20 cellular contexts compared by ENCODE assay signal in genomic region chr4:175386776-175387507, GRCh38.
DNase-seq lines count a peak whose midpoint lies in the region; ATAC-seq and TF ChIP-seq lines count a peak whose summit lies in the region.
"Had no signal": no experiment of that assay in that cellular context is flagged by ENCODE, and none has a peak within 500 bp of the region (broad histone marks: within the 10 kb centered on the region; RNA-seq: fewer than 3 reads in every experiment).

No MANE protein-coding gene starts in this region.

- H3K4me3 ChIP-seq in hepatocyte (no peak overlapping the region), body of pancreas (no peak overlapping the region)
- H3K4me3 ChIP-seq: transverse colon had no signal

- no peak overlapping the region for H3K27ac ChIP-seq in hepatocyte
- no peak overlapping the region for H3K27ac ChIP-seq in body of pancreas
- H3K27ac ChIP-seq: foreskin keratinocyte, transverse colon, VCaP had no signal

- no peaks in the 10 kb centered on the region for H3K79me2 ChIP-seq in hepatocyte

- H3K4me1 ChIP-seq in hepatocyte (ENCODE audit: insufficient read depth), result no peaks in the 10 kb centered on the region
- no peaks in the 10 kb centered on the region for H3K4me1 ChIP-seq in body of pancreas
- H3K4me1 ChIP-seq: foreskin keratinocyte, transverse colon had no signal

- H3K4me2 ChIP-seq in hepatocyte, result no peak overlapping the region

- no peaks in the 10 kb centered on the region for H3K27me3 ChIP-seq in hepatocyte
- no peaks in the 10 kb centered on the region for H3K27me3 ChIP-seq in body of pancreas
- H3K27me3 ChIP-seq: foreskin keratinocyte, transverse colon had no signal

- H3K36me3 ChIP-seq in hepatocyte (replicated peaks; ENCODE audit: insufficient read depth, low read depth), result no peaks in the 10 kb centered on the region
- no peaks in the 10 kb centered on the region for H3K36me3 ChIP-seq in body of pancreas (replicated peaks in 1 of 2; ENCODE audit: insufficient read depth in 1 of 2, low read depth in 2 of 2)
- H3K36me3 ChIP-seq: transverse colon had no signal

- H3K9me3 ChIP-seq in hepatocyte (ENCODE audit: low read depth) (no peaks in the 10 kb centered on the region), body of pancreas (no peaks in the 10 kb centered on the region)
- H3K9me3 ChIP-seq: transverse colon had no signal

- peak; percentile 0 for DNase-seq in NCI-H2171 (lab: John Stamatoyannopoulos, UW)
- no peak for DNase-seq in NCI-H2171 treated with DMSO at 0.1 percent for 48 hours (lab: John Stamatoyannopoulos, UW)
- DNase-seq in NCI-H82 treated with DMSO at 0.1 percent for 48 hours (lab: John Stamatoyannopoulos, UW; ENCODE audit: unreplicated experiment), result peak; percentile 69
- DNase-seq in hepatocyte (ENCODE audit: low spot score), result peak; percentile 11
- no peak for DNase-seq in stimulated activated CD4-positive, alpha-beta T cell treated with anti-CD3 and anti-CD28 coated beads, Interleukin-4, amount 100 ng/mL, for 1 hour
- no peak for DNase-seq in body of pancreas
- no peak for DNase-seq in GF-D8 (lab: John Stamatoyannopoulos, UW)
- DNase-seq: activated CD8-positive, alpha-beta T cell treated with anti-CD3 and anti-CD28 coated beads, Interleukin-2, amount 10 ng/mL, durations not matched to agents 7 days and 5 days; activated naive CD8-positive, alpha-beta T cell treated with anti-CD3 and anti-CD28 coated beads for 36 hours; DND-41; foreskin keratinocyte; NCI-H1092 treated with DMSO at 0.1 percent for 48 hours; NCI-H2227 treated with DMSO at 0.1 percent for 48 hours; occipital lobe; SHP77; stimulated activated naive CD4-positive, alpha-beta T cell treated with Interleukin-2 at 50 U/mL for 16 hours; transverse colon had no signal

- no peak for TF ChIP-seq POLR2A in body of pancreas (IDR thresholded peaks at IDR 0.05)

- H4K20me1 ChIP-seq in hepatocyte (ENCODE audit: insufficient read depth, poor library complexity, severe bottlenecking), result no peaks in the 10 kb centered on the region

- intact Hi-C loops in body of pancreas (cut with DNase I), result no loop called here

- ATAC-seq in body of pancreas, result no peak
- ATAC-seq in GM18519 (IDR thresholded peaks at IDR 0.05; ENCODE audit: low FRiP score, unreplicated experiment), result no peak
- ATAC-seq: activated CD8-positive, alpha-beta T cell treated with anti-CD3 and anti-CD28 coated beads, Interleukin-2, amount 10 ng/mL, durations not matched to agents 7 days and 5 days; foreskin keratinocyte; left lobe of liver had no signal

- TF ChIP-seq CTCF in hepatocyte (IDR thresholded peaks at IDR 0.05; ENCODE audit: poor library complexity) (no peak), body of pancreas (IDR thresholded peaks at IDR 0.05) (no peak)

- no peak overlapping the region for H2AFZ ChIP-seq in hepatocyte

- 83% methylated on average over 9 of the region's 9 CpGs for WGBS in hepatocyte (ENCODE audit: low lambda C conversion rate, missing lambda C conversion rate)
- WGBS in body of pancreas, 2 donors, result 65 to 71% methylated on average over 4 to 9 of the region's 9 CpGs

- H3K9me2 ChIP-seq in hepatocyte (replicated peaks; ENCODE audit: insufficient read depth), result no peaks in the 10 kb centered on the region

Comparison
In these comparisons a context has a peak if more than half of its experiments do, and no peak if none do; other contexts are left out.
1. DNase-seq: peak in NCI-H2171 (single experiment), NCI-H82 treated with DMSO at 0.1 percent for 48 hours (single experiment) and hepatocyte (single experiment); none in NCI-H2171 treated with DMSO at 0.1 percent for 48 hours (single experiment), stimulated activated CD4-positive, alpha-beta T cell treated with anti-CD3 and anti-CD28 coated beads, Interleukin-4, amount 100 ng/mL, for 1 hour (single experiment), body of pancreas (0 of 4) and GF-D8 (single experiment).